ENCODE assay signal across 18 cellular contexts in the genomic region with DNA sequence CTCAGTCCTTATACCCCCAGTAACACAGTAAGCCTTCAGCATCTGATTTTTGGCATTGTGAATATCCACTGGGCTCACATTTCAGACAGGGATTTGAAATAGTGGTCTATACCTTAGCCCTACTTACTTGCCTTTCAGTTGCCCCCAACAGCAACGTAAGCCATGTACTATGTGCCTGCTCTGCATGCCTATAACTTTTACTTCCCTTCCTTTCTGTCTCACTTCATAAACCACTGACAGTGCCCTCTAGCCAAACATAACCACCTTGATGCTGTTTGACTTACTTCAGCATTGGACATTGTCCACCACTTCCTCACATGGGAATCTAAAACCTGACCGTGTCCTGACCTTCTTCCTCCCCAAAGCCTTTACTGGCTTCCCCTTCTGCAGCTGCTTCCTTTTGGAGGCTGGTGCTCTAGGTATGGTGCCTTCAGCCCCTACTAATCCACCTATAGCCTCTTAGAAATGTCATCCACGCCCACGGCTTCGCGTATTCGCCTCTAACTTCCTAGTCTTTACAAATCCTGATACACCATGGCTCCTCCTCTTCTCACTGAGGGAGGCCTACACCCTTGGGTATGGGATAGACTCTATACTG.
DNase-seq lines count a peak whose midpoint lies in the region; ATAC-seq lines count a peak whose summit lies in the region.
"Had no signal": no experiment of that assay in that cellular context is flagged by ENCODE, and none has a peak within 500 bp of the region (broad histone marks: within the 10 kb centered on the region; RNA-seq: fewer than 3 reads in every experiment).

No MANE protein-coding gene starts in this region.

- peak; percentile 29 for DNase-seq in activated CD4-positive, alpha-beta T cell treated with anti-CD3 and anti-CD28 coated beads for 48 hours
- no peak for DNase-seq in activated CD4-positive, alpha-beta T cell treated with anti-CD3 and anti-CD28 coated beads, Interleukin-2, amount 50 U/mL, for 48 hours
- DNase-seq in GDM1 (lab: John Stamatoyannopoulos, UW): peak; percentile 61
- peak; percentile 49 for DNase-seq in OCI-M1 (lab: John Stamatoyannopoulos, UW)
- DNase-seq in left kidney (ENCODE audit: low read depth, low spot score): peak; percentile 38
- no peak for DNase-seq in T-helper 1 cell
- DNase-seq in NCI-H524 treated with DMSO at 0.1 percent for 48 hours (lab: John Stamatoyannopoulos, UW): no peak
- DNase-seq: activated CD4-positive, alpha-beta T cell treated with anti-CD3 and anti-CD28 coated beads, Interleukin-2, amount 50 U/mL, for 1 hour; cortex of kidney; DMS 273 treated with DMSO at 0.1 percent for 48 hours; NCI-H1092 treated with DMSO at 0.1 percent for 48 hours; nucleus accumbens; stimulated activated CD8-positive, alpha-beta memory T cell treated with anti-CD3 and anti-CD28 coated beads, Interleukin-4, amount 100 ng/mL, for 48 hours; substantia nigra; uterus had no signal

- no peak for ATAC-seq in HG03378 (IDR thresholded peaks at IDR 0.05; ENCODE audit: unreplicated experiment)
- ATAC-seq: HCT116, Panc1 had no signal

Comparison
In these comparisons a context has a peak if more than half of its experiments do, and no peak if none do; other contexts are left out.
1. DNase-seq: peak in activated CD4-positive, alpha-beta T cell treated with anti-CD3 and anti-CD28 coated beads for 48 hours (single experiment), GDM1 (single experiment), OCI-M1 (single experiment) and left kidney (single experiment); none in activated CD4-positive, alpha-beta T cell treated with anti-CD3 and anti-CD28 coated beads, Interleukin-2, amount 50 U/mL, for 48 hours (0 of 2), T-helper 1 cell (0 of 5) and NCI-H524 treated with DMSO at 0.1 percent for 48 hours (single experiment).